Comparison of ENCODE assay signal across 8 cellular contexts in genomic region chr15:88450125-88450798, GRCh38. TPM values are rescaled to one million over a fixed set of nuclear protein-coding genes. Genes with fewer than 3 reads are reported as not detected.
DNase-seq lines count a peak whose midpoint lies in the region; ATAC-seq and TF ChIP-seq lines count a peak whose summit lies in the region.

No MANE protein-coding gene starts in this region.

- no peak for TF ChIP-seq POLR2A in Peyer's patch (IDR thresholded peaks at IDR 0.05)

- TF ChIP-seq CTCF in GM10248 (IDR thresholded peaks at IDR 0.05; ENCODE audit: control extremely low read depth, extremely low read depth, low read depth, missing control alignments) = peak; percentile 58
- peak in 5 of 6 experiments; percentile 10 to 56 (median 43) for TF ChIP-seq CTCF in Peyer's patch (IDR thresholded peaks at IDR 0.05)

- POLR2A ChIA-PET in GM10248 (lab: Yijun Ruan, JAX) = no interaction called here

- H3K27ac ChIP-seq in Peyer's patch = no peak overlapping the region

- no peak overlapping the region for H3K4me3 ChIP-seq in Peyer's patch

- intact Hi-C loops in Right ventricle myocardium superior (cut with DNase I) = no loop called here

- H3K27me3 ChIP-seq in Peyer's patch = no peaks in the 10 kb centered on the region

- ATAC-seq in Right ventricle myocardium superior (ENCODE audit: poor library complexity) = peak; percentile 62

- no peaks in the 10 kb centered on the region for H3K36me3 ChIP-seq in Peyer's patch

- DNase-seq in 8988T (peak; percentile 57), GM10248 (ENCODE audit: extremely low spot score) (peak; percentile 71), HPDE6-E6E7 (ENCODE audit: extremely low spot score) (peak; percentile 49), Peyer's patch (peak in 2 of 3 donors; percentile 66 to 69), Right ventricle myocardium superior (peak; percentile 72), putamen (ENCODE audit: low spot score) (peak; percentile 49), GF-D8 (lab: John Stamatoyannopoulos, UW) (no peak)
- peak; percentile 27 for DNase-seq in activated T-helper 9 cell treated with anti-CD3 and anti-CD28 coated beads, Interleukin-2, amount 50 U/mL, for 16 hours (ENCODE audit: low read depth)

- CTCF ChIA-PET in GM10248 (lab: Yijun Ruan, JAX) = interaction anchor here (0.6 to 8.0 kb wide), 14 partner anchors 8 to 286 kb away, joined by 3 to 95 read pairs (median 3); partner anchors contain the start of genes MRPL46 and MRPS11

- H3K9me3 ChIP-seq in Peyer's patch = no peaks in the 10 kb centered on the region

- H3K4me1 ChIP-seq in Peyer's patch = peaks cover 0 to 6% (median 0%) of the 10 kb centered on the region in 4 donors

RNA-seq across cellular contexts. Expression of gene MRPL46, which starts 16.9 kb away (rescaled TPM):
- total RNA-seq in Peyer's patch (10 to 100 TPM; 13.7 to 23.3 (median 18.5) TPM), Right ventricle myocardium superior (68.5 TPM)

RNA-seq across cellular contexts. Expression of gene MRPS11, which starts 17.2 kb away (rescaled TPM):
- total RNA-seq in Peyer's patch = 10 to 100 TPM; 20.7 to 42.9 (median 35.3) TPM
- total RNA-seq in Right ventricle myocardium superior = 73.6 TPM
